In genomic region chr6:148144917-148145521, GRCh38 we compare ENCODE assay signal across 9 cellular contexts.
DNase-seq lines count a peak whose midpoint lies in the region; ATAC-seq, FAIRE-seq and TF ChIP-seq lines count a peak whose summit lies in the region.
"Had no signal": no experiment of that assay in that cellular context is flagged by ENCODE, and none has a peak within 500 bp of the region (broad histone marks: within the 10 kb centered on the region; RNA-seq: fewer than 3 reads in every experiment).

No MANE protein-coding gene starts in this region.

- no peak overlapping the region for H3K4me3 Mint-ChIP-seq in T-cell
- H3K4me3 Mint-ChIP-seq: immature natural killer cell had no signal

- H3K79me2 ChIP-seq in GM12878 (ENCODE audit: control insufficient read depth, insufficient read depth, low read length): no peaks in the 10 kb centered on the region

- no peak for TF ChIP-seq EP300 in GM12878 (IDR thresholded peaks at IDR 0.05; ENCODE audit: borderline replicate concordance in 1 of 2, control insufficient read depth in 1 of 2, low read depth in 2 of 2, low read length in 2 of 2)

- H3K4me3 ChIP-seq in GM06990 (replicated peaks; ENCODE audit: low read depth, low read length) (no peak overlapping the region), HFF-Myc (replicated peaks; ENCODE audit: low read depth, low read length) (no peak overlapping the region), GM12878 (no peak overlapping the region)

- 5% methylated on average over 8 of the region's 8 CpGs for WGBS in GM12878 (ENCODE audit: insufficient coverage, insufficient replicate concordance, low lambda C conversion rate, missing lambda C conversion rate)

- H3K9ac ChIP-seq in GM12878 (ENCODE audit: control insufficient read depth, insufficient read depth, low read length): no peak overlapping the region

- TF ChIP-seq RAD21 in GM12878 (IDR thresholded peaks at IDR 0.05; ENCODE audit: insufficient read depth, low read depth, low read length): peak; percentile 55

- H3K36me3 Mint-ChIP-seq in T-cell: no peaks in the 10 kb centered on the region
- H3K36me3 Mint-ChIP-seq: immature natural killer cell had no signal

- H2AFZ ChIP-seq in GM12878 (ENCODE audit: control insufficient read depth, low read depth, low read length): peak overlapping the region; percentile 41; the same call in 1 of the 2 replicates

- DNase-seq in GM06990 (ENCODE audit: extremely low read depth, insufficient read length): no peak
- peak; percentile 43 for DNase-seq in HFF-Myc (ENCODE audit: extremely low read depth, low read depth)
- DNase-seq in NCI-H1105 (lab: John Stamatoyannopoulos, UW): peak; percentile 56
- DNase-seq in T-cell: peak in 26 of 34 experiments; percentile 3 to 52 (median 25)
- no peak for DNase-seq in GM12878 (ENCODE audit: low read depth, low spot score)
- peak; percentile 78 for DNase-seq in inferior parietal cortex (ENCODE audit: extremely low spot score)
- DNase-seq in stimulated activated CD4-positive, alpha-beta T cell treated with anti-CD3 and anti-CD28 coated beads, Interleukin-1b, Interleukin-23, amount 100 ng/mL, for 4 hours (ENCODE audit: low read depth in 2 of 2): peak; percentile 47 to 58

- no peak overlapping the region for H3K27ac ChIP-seq in GM12878 (ENCODE audit: control insufficient read depth, insufficient read depth)

- FAIRE-seq in GM12878 (lab: Jason Lieb, UNC): peak; percentile 86

- ATAC-seq in T-cell (replicated peaks in 1 of 4) (no peak), GM12878 (peak; percentile 91), HG02840 (IDR thresholded peaks at IDR 0.05; ENCODE audit: low FRiP score, unreplicated experiment) (no peak)

- H3K4me1 Mint-ChIP-seq in T-cell: peaks cover 7 to 16% (median 13%) of the 10 kb centered on the region in 3 donors
- H3K4me1 Mint-ChIP-seq: immature natural killer cell had no signal

- no peak overlapping the region for H3K27ac Mint-ChIP-seq in T-cell
- H3K27ac Mint-ChIP-seq: immature natural killer cell had no signal

- TF ChIP-seq POLR2A in GM12878 (IDR thresholded peaks at IDR 0.05; ENCODE audit: low read depth, low read length): no peak

- H3K4me2 ChIP-seq in GM12878 (ENCODE audit: control insufficient read depth, insufficient read depth): no peak overlapping the region

- no peaks in the 10 kb centered on the region for H4K20me1 ChIP-seq in GM12878 (ENCODE audit: control insufficient read depth, insufficient read depth)

- SMC1A ChIA-PET in GM12878 (lab: Charles Lee; ENCODE audit: uncharacterized antibody, unreplicated experiment): interaction anchor here (1.0 to 1.6 kb wide), 3 partner anchors 20 to 319 kb away, joined by 3 to 7 read pairs (median 5); no protein-coding TSS in a partner anchor

- H3K4me1 ChIP-seq in GM12878 (ENCODE audit: control insufficient read depth, insufficient read depth, low read length): no peaks in the 10 kb centered on the region

- POLR2A ChIA-PET in T-cell (lab: Charles Lee) (no interaction called here), GM12878 (lab: Charles Lee) (no interaction called here)

- intact Hi-C loops in GM12878 (cut with micrococcal nuclease; ENCODE audit: unreplicated experiment): loop anchor here (1.0 kb wide), 3 partner anchors 21 to 319 kb away; no protein-coding TSS in a partner anchor

- no peaks in the 10 kb centered on the region for H3K9me3 Mint-ChIP-seq in T-cell

- CTCF ChIA-PET in T-cell (lab: Charles Lee): interaction anchor here (0.5 to 0.7 kb wide), 4 partner anchors 21 to 967 kb away, joined by 3 to 11 read pairs (median 3); no protein-coding TSS in a partner anchor
- CTCF ChIA-PET in GM12878 (lab: Yijun Ruan, JAX): interaction anchor here (0.7 to 3.0 kb wide), 13 partner anchors 9 to 753 kb away, joined by 3 to 12 read pairs (median 4); no protein-coding TSS in a partner anchor

- in situ Hi-C loops in GM12878 (cut with MboI): no loop called here

- peaks cover 7 to 12% of the 10 kb centered on the region in 2 donors for H3K27me3 Mint-ChIP-seq in T-cell

- no peaks in the 10 kb centered on the region for H3K36me3 ChIP-seq in GM06990 (ENCODE audit: control insufficient read depth, insufficient read depth, low read length)
- no peaks in the 10 kb centered on the region for H3K36me3 ChIP-seq in GM12878 (ENCODE audit: control insufficient read depth in 2 of 2, insufficient read depth in 2 of 2, low read length in 1 of 2)

- peak; percentile 89 for TF ChIP-seq CTCF in GM06990 (IDR thresholded peaks at IDR 0.05; ENCODE audit: insufficient read depth, low read length, poor library complexity, severe bottlenecking)
- peak; percentile 90 for TF ChIP-seq CTCF in HFF-Myc (IDR thresholded peaks at IDR 0.05; ENCODE audit: low read depth, low read length, missing control alignments)
- TF ChIP-seq CTCF in GM12878 (IDR thresholded peaks at IDR 0.05 in 2 of 3, conservative IDR thresholded peaks at IDR 0.05 in 1 of 3; ENCODE audit: control insufficient read depth in 2 of 3, extremely low read depth in 1 of 3, insufficient read depth in 1 of 3, low read depth in 3 of 3, low read length in 3 of 3): peak; percentile 71 to 87 (median 74)

- RAD21 ChIA-PET in GM12878 (lab: Charles Lee; ENCODE audit: unreplicated experiment): interaction anchor here (1.0 kb wide), 1 partner anchor 319 kb away, joined by 3 read pairs; no protein-coding TSS in a partner anchor

- H3K9me3 ChIP-seq in GM12878 (replicated peaks; ENCODE audit: control insufficient read depth, insufficient read depth, low read length): no peaks in the 10 kb centered on the region

- H3K27me3 ChIP-seq in GM06990 (replicated peaks; ENCODE audit: control insufficient read depth, insufficient read depth, low read length) (no peaks in the 10 kb centered on the region), GM12878 (replicated peaks in 1 of 2; ENCODE audit: control insufficient read depth in 2 of 2, insufficient read depth in 2 of 2, low read length in 1 of 2) (no peaks in the 10 kb centered on the region)

- BruUV-seq in GM12878 (replicated peaks; lab: Mats Ljungman, UMichigan): no TSS peak

TF ChIP-seq in GM12878, 131 proteins besides CTCF, POLR2A, EP300 and RAD21 (continues in another document):
- TF ChIP-seq BCL3 (IDR thresholded peaks at IDR 0.05; ENCODE audit: borderline replicate concordance, insufficient read depth, low read depth, low read length, poor library complexity, severe bottlenecking) (no peak), CREM (IDR thresholded peaks at IDR 0.05; ENCODE audit: low read depth) (peak; percentile 52; the same call in 1 of the 2 replicates), CHD2 (IDR thresholded peaks at IDR 0.05; ENCODE audit: borderline replicate concordance, low read depth, low read length) (no peak), ZBTB4 (CRISPR knock-in tag; IDR thresholded peaks at IDR 0.05) (no peak), MEF2B (IDR thresholded peaks at IDR 0.05; ENCODE audit: partially characterized antibody, poor library complexity, severe bottlenecking) (peak; percentile 12), PML (IDR thresholded peaks at IDR 0.05; ENCODE audit: low read length) (no peak)

Comparison
In these comparisons a context has a peak if more than half of its experiments do, and no peak if none do; other contexts are left out.
1. DNase-seq: peak in HFF-Myc (single experiment), NCI-H1105 (single experiment), T-cell (26 of 34), inferior parietal cortex (single experiment) and stimulated activated CD4-positive, alpha-beta T cell treated with anti-CD3 and anti-CD28 coated beads, Interleukin-1b, Interleukin-23, amount 100 ng/mL, for 4 hours (2 of 2); none in GM06990 (single experiment) and GM12878 (single experiment).
2. Peak in every context shown above with its lines, with median percentiles within 50 percentile points of each other: CTCF ChIP-seq.